Comparison of ENCODE assay signal across 9 cellular contexts in genomic region chr3:39154323-39155021, GRCh38. TPM values are rescaled to one million over a fixed set of nuclear protein-coding genes. Genes with fewer than 3 reads are reported as not detected.
DNase-seq lines count a peak whose midpoint lies in the region; ATAC-seq and TF ChIP-seq lines count a peak whose summit lies in the region.
"Had no signal": no experiment of that assay in that cellular context is flagged by ENCODE, and none has a peak within 500 bp of the region (broad histone marks: within the 10 kb centered on the region; RNA-seq: fewer than 3 reads in every experiment).

No MANE protein-coding gene starts in this region.

- H4K20me1 ChIP-seq in osteoblast (ENCODE audit: insufficient read depth, low read length) = peaks cover 30% of the 10 kb centered on the region

- peaks cover 0 to 53% (median 21%) of the 10 kb centered on the region in 4 donors for H3K4me1 ChIP-seq in Peyer's patch
- H3K4me1 ChIP-seq in esophagus (ENCODE audit: control insufficient read depth in 2 of 2, insufficient read depth in 2 of 2, low read length in 1 of 2) = peaks cover 7 to 24% of the 10 kb centered on the region in 2 donors
- H3K4me1 ChIP-seq in osteoblast (ENCODE audit: insufficient read depth, low read length) = peaks cover 30% of the 10 kb centered on the region

- H3K27me3 ChIP-seq in Peyer's patch (no peaks in the 10 kb centered on the region), esophagus (ENCODE audit: control insufficient read depth in 1 of 2, insufficient read depth in 2 of 2, low read length in 2 of 2) (no peaks in the 10 kb centered on the region), osteoblast (ENCODE audit: insufficient read depth, low read length) (peaks cover 3% of the 10 kb centered on the region)

- H3K27ac ChIP-seq in Peyer's patch (peak overlapping the region; percentile 100), esophagus (ENCODE audit: low read depth in 2 of 2, low read length in 1 of 2) (peak overlapping the region; percentile 63 to 72), osteoblast (ENCODE audit: low read depth, low read length) (no peak overlapping the region)

- no peak for TF ChIP-seq CTCF in Peyer's patch (IDR thresholded peaks at IDR 0.05)
- TF ChIP-seq CTCF in osteoblast (IDR thresholded peaks at IDR 0.05; ENCODE audit: extremely low read depth, low read depth, low read length) = no peak

- H3K79me2 ChIP-seq in osteoblast (ENCODE audit: insufficient read depth, low read length) = peaks cover 28% of the 10 kb centered on the region

- H2AFZ ChIP-seq in osteoblast (ENCODE audit: low read length) = no peak overlapping the region

- TF ChIP-seq POLR2A in Peyer's patch (IDR thresholded peaks at IDR 0.05) = no peak

- ATAC-seq in HG02763 (IDR thresholded peaks at IDR 0.05; ENCODE audit: unreplicated experiment) (no peak), GM18907 (IDR thresholded peaks at IDR 0.05; ENCODE audit: unreplicated experiment) (no peak), GM21576 (IDR thresholded peaks at IDR 0.05; ENCODE audit: unreplicated experiment) (no peak)

- in situ Hi-C loops in Caki2 (cut with HindIII; ENCODE audit: low pct_unique_long_range_greater_than_20kb, low sequenced_read_pairs) = no loop called here

- no peak overlapping the region for H3K4me2 ChIP-seq in osteoblast (ENCODE audit: insufficient read depth, low read length)

- DNase-seq in Caki2 (ENCODE audit: low read depth) (peak; percentile 37), Peyer's patch (peak in 2 of 3 donors; percentile 58 to 59), osteoblast (ENCODE audit: insufficient read length, low spot score, missing footprints) (peak; percentile 65), NCI-H1417 (lab: John Stamatoyannopoulos, UW) (no peak)

- WGBS in esophagus, 2 donors = 56 to 57% methylated on average over 18 of the region's 18 CpGs

- H3K36me3 ChIP-seq in Peyer's patch (no peaks in the 10 kb centered on the region), esophagus (ENCODE audit: control insufficient read depth in 2 of 2, insufficient read depth in 2 of 2, low read length in 1 of 2) (no peaks in the 10 kb centered on the region), osteoblast (ENCODE audit: insufficient read depth, low read length) (no peaks in the 10 kb centered on the region)

- H3K4me3 ChIP-seq in Peyer's patch (peak overlapping the region in 2 of 4 donors; percentile 92 to 98), esophagus (ENCODE audit: low read depth in 1 of 2, low read length in 2 of 2) (no peak overlapping the region), osteoblast (ENCODE audit: insufficient read depth, low read length) (no peak overlapping the region)

- H3K9me3 ChIP-seq in Peyer's patch (no peaks in the 10 kb centered on the region), esophagus (ENCODE audit: control insufficient read depth in 2 of 2, insufficient read depth in 1 of 2, low read depth in 1 of 2, low read length in 1 of 2) (no peaks in the 10 kb centered on the region), osteoblast (ENCODE audit: low read depth, low read length) (no peaks in the 10 kb centered on the region)
- H3K9me3 ChIP-seq: neutrophil had no signal

RNA-seq across cellular contexts. Expression of gene CSRNP1, which starts 1.1 kb away (rescaled TPM):
- 6.5 and 7.4 TPM in 2 replicates for total RNA-seq in Caki2 (2014; rRNA removed; shearing (Covaris generic); ENCODE audit: low replicate concordance)
- total RNA-seq in Peyer's patch (10 to 100 TPM; 19.0 to 40.5 (median 29.4) TPM), osteoblast (5.8 and 8.0 TPM in 2 replicates)
- polyA plus RNA-seq in esophagus = 10 to 100 TPM; 16.8 to 21.4 TPM

RNA-seq across cellular contexts. Expression of gene XIRP1, which starts 37.9 kb away (rescaled TPM):
- total RNA-seq in Caki2 (2014; rRNA removed; shearing (Covaris generic); ENCODE audit: low replicate concordance) = not detected in 2 replicates
- total RNA-seq in Peyer's patch = under 1 TPM in 1 of 4 donors, not detected in 3; 0.76 TPM
- under 1 TPM; 0.07 to 0.10 TPM for polyA plus RNA-seq in esophagus
- total RNA-seq in osteoblast = under 0.01 TPM in 2 replicates

RNA-seq across cellular contexts. Expression of gene TTC21A, which starts 47.0 kb away (rescaled TPM):
- total RNA-seq in Caki2 (2014; rRNA removed; shearing (Covaris generic); ENCODE audit: low replicate concordance) = 0.54 and 0.96 TPM in 2 replicates
- total RNA-seq in Peyer's patch (10 to 100 TPM in 2 of 4 donors, 1 to 10 TPM in 2; 8.4 to 41.3 (median 19.1) TPM), osteoblast (6.9 and 8.5 TPM in 2 replicates)
- 1 to 10 TPM; 1.8 to 5.6 TPM for polyA plus RNA-seq in esophagus

RNA-seq across cellular contexts. Expression of gene GORASP1, which starts 47.0 kb away (rescaled TPM):
- total RNA-seq in Caki2 (2014; rRNA removed; shearing (Covaris generic); ENCODE audit: low replicate concordance) = 26.8 and 33.3 TPM in 2 replicates
- 100 to 1,000 TPM in 3 of 4 donors, 10 to 100 TPM in 1; 85.8 to 145 (median 128) TPM for total RNA-seq in Peyer's patch
- polyA plus RNA-seq in esophagus = 10 to 100 TPM; 30.9 to 32.0 TPM
- 44.5 and 46.0 TPM in 2 replicates for total RNA-seq in osteoblast

Comparison
In these comparisons a context has a peak if more than half of its experiments do, and no peak if none do; other contexts are left out.
1. DNase-seq: peak in Caki2 (single experiment), Peyer's patch (2 of 3) and osteoblast (single experiment); none in NCI-H1417 (0 of 3).